In the genomic region with DNA sequence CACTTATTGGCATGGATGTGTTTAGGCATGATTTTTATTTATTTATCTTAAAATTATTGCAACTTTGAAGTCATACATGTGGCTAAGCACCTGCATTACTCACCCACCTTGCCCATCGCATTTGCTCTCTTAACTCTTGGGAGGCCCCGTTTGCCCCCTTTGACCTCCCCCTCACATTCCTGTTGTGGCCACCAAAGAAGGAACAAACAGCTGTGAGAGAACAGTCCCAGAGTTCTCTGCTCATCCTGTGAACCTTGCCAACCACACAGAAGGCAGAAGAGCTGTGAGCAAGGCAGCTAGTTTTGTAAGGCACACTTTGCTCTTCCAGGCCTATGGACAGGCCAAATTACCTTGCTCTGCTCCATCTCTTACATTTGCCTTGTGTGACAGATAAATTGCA, we compare ENCODE assay signal across 17 cellular contexts. TPM values are rescaled to one million over a fixed set of nuclear protein-coding genes. Genes with fewer than 3 reads are reported as not detected.
DNase-seq lines count a peak whose midpoint lies in the region; ATAC-seq lines count a peak whose summit lies in the region.
"Had no signal": no experiment of that assay in that cellular context is flagged by ENCODE, and none has a peak within 500 bp of the region (broad histone marks: within the 10 kb centered on the region; RNA-seq: fewer than 3 reads in every experiment).

No MANE protein-coding gene starts in this region.

- no peak overlapping the region for H3K4me3 ChIP-seq in naive thymus-derived CD4-positive, alpha-beta T cell (ENCODE audit: low read length)
- H3K4me3 ChIP-seq: GM12878, SK-N-MC had no signal

- no peaks in the 10 kb centered on the region for H3K9me3 ChIP-seq in T-helper 17 cell (ENCODE audit: control insufficient read depth, low read length, poor library complexity, severe bottlenecking)
- H3K9me3 ChIP-seq in naive thymus-derived CD4-positive, alpha-beta T cell (ENCODE audit: control insufficient read depth in 2 of 3, low read length in 3 of 3), result no peaks in the 10 kb centered on the region

- H3K27ac Mint-ChIP-seq in IgD-negative memory B cell (peak overlapping the region in 2 of 3 donors; percentile 24 to 25), T-helper 17 cell (peak overlapping the region; percentile 70)
- peak overlapping the region in 7 of 9 donors; percentile 10 to 80 (median 29) for H3K27ac Mint-ChIP-seq in naive thymus-derived CD4-positive, alpha-beta T cell
- H3K27ac Mint-ChIP-seq: B cell had no signal

- intact Hi-C loops in naive thymus-derived CD4-positive, alpha-beta T cell (cut with micrococcal nuclease), result loop anchor here in 1 of 2 donors (2.0 kb wide), 1 partner anchor 18 kb away; no protein-coding TSS in a partner anchor

- H3K36me3 ChIP-seq in naive thymus-derived CD4-positive, alpha-beta T cell (ENCODE audit: control insufficient read depth in 2 of 3, insufficient read depth in 3 of 3, low read length in 3 of 3), result no peaks in the 10 kb centered on the region

- H3K4me3 Mint-ChIP-seq in IgD-negative memory B cell (no peak overlapping the region), T-helper 17 cell (no peak overlapping the region)
- H3K4me3 Mint-ChIP-seq in naive thymus-derived CD4-positive, alpha-beta T cell, result peak overlapping the region in 5 of 10 donors; percentile 13 to 54 (median 34)
- H3K4me3 Mint-ChIP-seq: B cell had no signal

- DNase-seq in DMS79 (lab: John Stamatoyannopoulos, UW) (peak; percentile 8), DMS79 treated with DMSO at 0.1 percent for 48 hours (lab: John Stamatoyannopoulos, UW) (no peak), T-helper 17 cell (no peak), ureter (ENCODE audit: low spot score) (no peak), occipital lobe (lab: John Stamatoyannopoulos, UW) (no peak)
- no peak for DNase-seq in naive thymus-derived CD4-positive, alpha-beta T cell
- DNase-seq in stimulated activated CD4-positive, alpha-beta T cell treated with anti-CD3 and anti-CD28 coated beads, Interleukin-4, amount 100 ng/mL, for 4 hours, result no peak
- DNase-seq: CD4-positive, alpha-beta memory T cell; NCI-H1930; NCI-H69; NK-92 treated with Interleukin-12 subunit alpha and Interleukin-12 subunit beta, amount 100 ng/mL, for 24 hours had no signal

- no peaks in the 10 kb centered on the region for H3K27me3 ChIP-seq in naive thymus-derived CD4-positive, alpha-beta T cell (ENCODE audit: control insufficient read depth in 2 of 2, insufficient read depth in 2 of 2, low read length in 2 of 2)

- H3K4me1 ChIP-seq in naive thymus-derived CD4-positive, alpha-beta T cell (ENCODE audit: control insufficient read depth in 2 of 2, insufficient read depth in 2 of 2, low read length in 2 of 2), result peaks cover 0 to 18% of the 10 kb centered on the region in 2 donors

- POLR2A ChIA-PET in naive thymus-derived CD4-positive, alpha-beta T cell (lab: Charles Lee), result interaction anchor here (0.5 kb wide), 1 partner anchor 53 kb away, joined by 3 read pairs; no protein-coding TSS in a partner anchor

- no peak overlapping the region for H3K27ac ChIP-seq in naive thymus-derived CD4-positive, alpha-beta T cell (ENCODE audit: low read depth, low read length)
- H3K27ac ChIP-seq: 22Rv1, SK-N-MC had no signal

- H3K36me3 Mint-ChIP-seq in IgD-negative memory B cell (peaks cover 11% of the 10 kb centered on the region), T-helper 17 cell (ENCODE audit: low read depth) (peaks cover 2% of the 10 kb centered on the region)
- H3K36me3 Mint-ChIP-seq in naive thymus-derived CD4-positive, alpha-beta T cell, result peaks cover 12 to 22% (median 19%) of the 10 kb centered on the region in 5 donors

- H3K27me3 Mint-ChIP-seq in IgD-negative memory B cell (no peaks in the 10 kb centered on the region), T-helper 17 cell (no peaks in the 10 kb centered on the region)
- no peaks in the 10 kb centered on the region for H3K27me3 Mint-ChIP-seq in naive thymus-derived CD4-positive, alpha-beta T cell
- H3K27me3 Mint-ChIP-seq: B cell; CD4-positive, alpha-beta memory T cell had no signal

- CTCF ChIA-PET in naive thymus-derived CD4-positive, alpha-beta T cell (lab: Charles Lee), result no interaction called here

- H3K4me1 Mint-ChIP-seq in IgD-negative memory B cell (peaks cover 0 to 5% (median 2%) of the 10 kb centered on the region in 3 donors), T-helper 17 cell (peaks cover 13% of the 10 kb centered on the region)
- peaks cover 15 to 36% (median 24%) of the 10 kb centered on the region in 7 donors for H3K4me1 Mint-ChIP-seq in naive thymus-derived CD4-positive, alpha-beta T cell

- no peak for ATAC-seq in T-helper 17 cell
- no peak for ATAC-seq in naive thymus-derived CD4-positive, alpha-beta T cell
- ATAC-seq: GM12878 had no signal

- peaks cover 4 to 9% (median 9%) of the 10 kb centered on the region in 3 donors for H3K9me3 Mint-ChIP-seq in IgD-negative memory B cell
- peaks cover 2 to 17% (median 5%) of the 10 kb centered on the region in 11 donors for H3K9me3 Mint-ChIP-seq in naive thymus-derived CD4-positive, alpha-beta T cell

RNA-seq across cellular contexts. Expression of a gene that starts 23.6 kb away (rescaled TPM):
- polyA plus RNA-seq in IgD-negative memory B cell, result 23.7 TPM
- total RNA-seq in T-helper 17 cell (1 to 10 TPM; 5.1 to 7.7 TPM), ureter (10.9 TPM), occipital lobe (3.4 TPM)
- total RNA-seq in naive thymus-derived CD4-positive, alpha-beta T cell, result 100 to 1,000 TPM in 1 of 5 experiments, 10 to 100 TPM in 1, 1 to 10 TPM in 3; 2.8 to 129 (median 3.2) TPM
- under 1 TPM; 0.22 to 0.67 TPM for polyA plus RNA-seq in naive thymus-derived CD4-positive, alpha-beta T cell
- total RNA-seq: H1 had no signal
- polyA plus RNA-seq: H1 had no signal
